8 cellular contexts compared by ENCODE assay signal in the genomic region with DNA sequence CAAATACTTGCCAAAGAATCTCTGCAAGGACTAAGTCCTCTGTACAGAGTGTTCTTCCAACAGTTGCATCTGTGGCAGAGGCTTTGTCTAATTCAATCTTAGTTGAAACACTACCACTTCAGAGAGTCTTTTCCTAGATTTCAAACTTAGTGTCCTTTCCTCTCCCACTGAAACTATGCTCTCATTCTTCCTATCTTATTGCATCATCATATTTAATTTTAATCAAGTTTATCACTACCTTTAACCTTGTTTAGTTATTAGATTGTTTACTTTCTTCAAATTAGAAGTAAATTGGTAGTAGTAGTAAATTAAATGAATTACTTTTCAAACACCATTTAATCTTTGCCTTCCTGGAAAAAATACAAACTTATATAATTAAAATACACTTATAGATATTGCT.
"Had no signal": no experiment of that assay in that cellular context is flagged by ENCODE, and none has a peak within 500 bp of the region (broad histone marks: within the 10 kb centered on the region; RNA-seq: fewer than 3 reads in every experiment).

No MANE protein-coding gene starts in this region.

- DNase-seq: GM23248, GOT3, H7, HFFc6, KG1 had no signal

- H3K9ac ChIP-seq: GM23248 had no signal

- H3K4me3 ChIP-seq: GM23248, HAP-1 had no signal

- H3K36me3 ChIP-seq: HAP-1 had no signal

- H3K9me3 ChIP-seq: HAP-1 had no signal

- H3K27ac ChIP-seq: GM23248, HL-60 had no signal

- H2AFZ ChIP-seq: GM23248 had no signal

- H3K4me1 ChIP-seq: HAP-1 had no signal

- ATAC-seq: HCT116 had no signal
